Comparison of ENCODE assay signal across 8 cellular contexts in the genomic region with DNA sequence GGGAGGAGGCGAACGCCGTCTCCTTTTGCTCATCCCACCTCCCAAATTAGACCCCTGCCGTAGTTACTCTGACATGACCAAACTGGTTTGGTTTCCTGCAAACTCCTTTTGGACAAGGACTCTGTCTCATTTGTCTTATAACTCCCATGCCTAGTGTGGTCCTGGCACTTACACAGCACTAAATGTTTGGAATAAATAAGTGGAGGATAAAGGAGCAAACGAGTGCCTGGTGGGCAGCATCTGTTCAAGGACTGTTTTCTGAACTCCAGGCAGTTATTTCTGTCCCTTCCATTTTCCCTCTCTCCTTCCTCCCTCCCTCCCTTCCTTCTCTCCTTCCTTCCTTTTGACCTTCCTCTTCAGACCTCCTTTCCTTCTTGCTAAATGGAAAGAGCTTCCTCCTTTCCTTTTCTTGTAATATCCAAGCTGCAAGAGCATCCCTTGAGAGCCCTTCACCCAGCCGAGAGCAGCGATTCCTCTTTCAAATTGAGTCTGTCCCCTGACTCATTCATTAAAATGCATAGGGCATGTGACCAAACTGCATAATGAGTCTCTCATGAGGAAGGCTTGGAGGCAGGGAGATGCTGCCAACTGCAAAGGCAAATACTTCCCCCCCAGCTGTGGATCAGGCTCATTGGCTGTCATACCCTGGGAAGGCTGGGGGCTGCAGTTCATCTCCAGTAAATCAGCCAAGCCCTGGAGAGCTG. TPM values are rescaled to one million over a fixed set of nuclear protein-coding genes. Genes with fewer than 3 reads are reported as not detected.
A peak's percentile ranks its signal among the peaks of the same experiment; 100 is the strongest.
DNase-seq lines count a peak whose midpoint lies in the region; ATAC-seq, FAIRE-seq and TF ChIP-seq lines count a peak whose summit lies in the region.

No MANE protein-coding gene starts in this region.

- no peaks in the 10 kb centered on the region for H3K27me3 ChIP-seq in breast epithelium

- peaks cover 0 to 7% of the 10 kb centered on the region in 2 donors for H3K36me3 Mint-ChIP-seq in stimulated activated naive B cell treated with anti-CD40 and anti-IgM and Interleukin-4, amounts not matched to agents 10 μg/mL and 1 μg/mL and 100 μg/mL, for 72 hours

- peaks cover 43 to 67% of the 10 kb centered on the region in 2 donors for H3K4me1 Mint-ChIP-seq in stimulated activated naive B cell treated with anti-CD40 and anti-IgM and Interleukin-4, amounts not matched to agents 10 μg/mL and 1 μg/mL and 100 μg/mL, for 72 hours

- peak overlapping the region; percentile 68 to 72 for H3K4me3 Mint-ChIP-seq in stimulated activated naive B cell treated with anti-CD40 and anti-IgM and Interleukin-4, amounts not matched to agents 10 μg/mL and 1 μg/mL and 100 μg/mL, for 72 hours

- intact Hi-C loops in breast epithelium (cut with DNase I; ENCODE audit: low total_unique reads) (no loop called here), kidney (cut with DNase I) (no loop called here)

- peak overlapping the region in 1 of 2 donors; percentile 46 for H3K9ac ChIP-seq in kidney (ENCODE audit: low read length in 2 of 2)

- TF ChIP-seq CTCF in breast epithelium (IDR thresholded peaks at IDR 0.05) (no peak), kidney (IDR thresholded peaks at IDR 0.05; ENCODE audit: borderline replicate concordance, extremely low read depth, insufficient read depth) (no peak)

- TF ChIP-seq POLR2A in breast epithelium (IDR thresholded peaks at IDR 0.05) = no peak

- no peaks in the 10 kb centered on the region for H3K27me3 Mint-ChIP-seq in stimulated activated naive B cell treated with anti-CD40 and anti-IgM and Interleukin-4, amounts not matched to agents 10 μg/mL and 1 μg/mL and 100 μg/mL, for 72 hours

- H3K4me1 ChIP-seq in breast epithelium = peaks cover 15 to 24% of the 10 kb centered on the region in 2 donors
- H3K4me1 ChIP-seq in kidney (ENCODE audit: control insufficient read depth in 1 of 2, insufficient read depth in 1 of 2, low read depth in 1 of 2, low read length in 2 of 2) = peaks cover 18 to 34% of the 10 kb centered on the region in 2 donors

- FAIRE-seq in kidney (lab: Jason Lieb, UNC) = no peak

- H3K27ac ChIP-seq in breast epithelium (peak overlapping the region; percentile 81 to 96), kidney (ENCODE audit: low read depth in 2 of 2, low read length in 2 of 2) (peak overlapping the region; percentile 80 to 90)

- H3K9me3 ChIP-seq in breast epithelium = no peaks in the 10 kb centered on the region
- H3K9me3 ChIP-seq in kidney (ENCODE audit: control insufficient read depth in 1 of 2, low read length in 2 of 2) = no peaks in the 10 kb centered on the region

- peak; percentile 53 for ATAC-seq in GM18508 (IDR thresholded peaks at IDR 0.05; ENCODE audit: insufficient read depth, unreplicated experiment)
- ATAC-seq in HG03060 (IDR thresholded peaks at IDR 0.05; ENCODE audit: low read depth, unreplicated experiment) = peak; percentile 48
- peak; percentile 89 to 91 for ATAC-seq in stimulated activated naive B cell treated with anti-CD40 and anti-IgM and Interleukin-4, amounts not matched to agents 10 μg/mL and 1 μg/mL and 100 μg/mL, for 72 hours (replicated peaks)

- H3K27ac Mint-ChIP-seq in stimulated activated naive B cell treated with anti-CD40 and anti-IgM and Interleukin-4, amounts not matched to agents 10 μg/mL and 1 μg/mL and 100 μg/mL, for 72 hours = peak overlapping the region; percentile 39

- H3K9me3 Mint-ChIP-seq in stimulated activated naive B cell treated with anti-CD40 and anti-IgM and Interleukin-4, amounts not matched to agents 10 μg/mL and 1 μg/mL and 100 μg/mL, for 72 hours = no peaks in the 10 kb centered on the region

- H3K36me3 ChIP-seq in breast epithelium (no peaks in the 10 kb centered on the region), kidney (ENCODE audit: control insufficient read depth in 1 of 2, insufficient read depth in 2 of 2, low read length in 2 of 2) (no peaks in the 10 kb centered on the region)

- peak overlapping the region in 2 of 3 donors; percentile 0 to 52 for H3K4me3 ChIP-seq in breast epithelium
- H3K4me3 ChIP-seq in kidney (ENCODE audit: low read length in 2 of 2) = peak overlapping the region in 1 of 2 donors; percentile 18

- DNase-seq in AG08395 (ENCODE audit: low spot score) (peak; percentile 78), NCI-H524 (lab: John Stamatoyannopoulos, UW) (peak; percentile 98 to 99), breast epithelium (ENCODE audit: low spot score in 2 of 2) (peak in 1 of 2 donors; percentile 52), kidney (peak; percentile 91)
- DNase-seq in stimulated activated naive B cell treated with anti-CD40 and anti-IgM and Interleukin-4, amounts not matched to agents 10 μg/mL and 1 μg/mL and 100 μg/mL, for 72 hours = peak; percentile 59
- DNase-seq in effector CD8-positive, alpha-beta T cell (lab: John Stamatoyannopoulos, UW) = no peak

RNA-seq across cellular contexts. Expression of gene CHD9, which starts 36.9 kb away (rescaled TPM):
- 100 to 1,000 TPM in 2 of 3 donors, 10 to 100 TPM in 1; 93.8 to 160 (median 158) TPM for total RNA-seq in breast epithelium
- 83.7 TPM for total RNA-seq in kidney
- 9.4 TPM for polyA plus RNA-seq in kidney (ENCODE audit: insufficient read depth, low read depth, low replicate concordance)

RNA-seq across cellular contexts. Expression of gene CHD9NB, which starts 39.0 kb away (rescaled TPM):
- total RNA-seq in breast epithelium = 10 to 100 TPM in 1 of 3 donors, 1 to 10 TPM in 2; 1.3 to 16.4 (median 3.3) TPM
- total RNA-seq in kidney = 26.2 TPM
- 9.8 TPM for polyA plus RNA-seq in kidney (ENCODE audit: insufficient read depth, low read depth, low replicate concordance)
